Comparison of ENCODE assay signal across 15 cellular contexts in the genomic region with DNA sequence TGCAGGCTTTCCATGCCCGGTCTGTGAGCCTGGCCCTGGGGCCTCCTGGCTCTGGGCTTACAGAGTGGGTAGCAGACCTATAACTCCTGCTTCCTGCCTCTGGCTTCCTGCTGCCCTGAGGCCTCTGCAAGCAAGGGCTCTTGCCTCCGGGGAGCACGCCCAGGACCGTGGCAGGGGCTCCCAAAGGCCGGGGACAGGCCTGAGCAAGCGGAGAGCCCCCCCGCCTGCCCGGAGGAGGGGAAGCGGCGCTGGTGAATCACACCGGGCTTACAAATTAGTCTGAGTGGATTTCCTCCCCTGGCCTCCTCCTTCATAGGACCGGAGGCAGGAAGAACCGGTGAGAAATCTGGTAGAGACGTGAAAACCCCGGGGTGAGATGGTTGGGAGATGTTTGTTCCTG. TPM values are rescaled to one million over a fixed set of nuclear protein-coding genes. Genes with fewer than 3 reads are reported as not detected.
A peak's percentile ranks its signal among the peaks of the same experiment; 100 is the strongest.
DNase-seq lines count a peak whose midpoint lies in the region; ATAC-seq and TF ChIP-seq lines count a peak whose summit lies in the region.
"Had no signal": no experiment of that assay in that cellular context is flagged by ENCODE, and none has a peak within 500 bp of the region (broad histone marks: within the 10 kb centered on the region; RNA-seq: fewer than 3 reads in every experiment).

No MANE protein-coding gene starts in this region.

- H3K27ac ChIP-seq in BLaER1 = peak overlapping the region; percentile 54; the same call in 1 of the 2 replicates
- H3K27ac ChIP-seq: C4-2B had no signal

- no peaks in the 10 kb centered on the region for H3K9me3 ChIP-seq in BLaER1

- 0 out of 2 replicates have a peak overlapping the region, but pooled peaks have one; percentile 17 for H3K9ac ChIP-seq in BLaER1

- peak overlapping the region; percentile 74 for H3K4me2 ChIP-seq in BLaER1

- peaks cover 29% of the 10 kb centered on the region for H3K4me1 ChIP-seq in BLaER1

- ATAC-seq in left colon = no peak
- ATAC-seq: activated CD4-positive, alpha-beta T cell treated with anti-CD3 and anti-CD28 coated beads for 36 hours; activated T-cell treated with anti-CD3 and anti-CD28 coated beads, Interleukin-2, amount 50 U/mL, for 72 hours had no signal

- H3K36me3 ChIP-seq in BLaER1 = no peaks in the 10 kb centered on the region

- H4K20me1 ChIP-seq in BLaER1 = no peaks in the 10 kb centered on the region

- in situ Hi-C loops in GM13976 (cut with MboI; ENCODE audit: low sequenced_read_pairs, unreplicated experiment) = no loop called here

- H3K4me3 ChIP-seq in BLaER1 = no peak overlapping the region

- no peaks in the 10 kb centered on the region for H3K27me3 ChIP-seq in BLaER1

- intact Hi-C loops in left colon (cut with DNase I, micrococcal nuclease) = no loop called here

- TF ChIP-seq CTCF in GM13976 (IDR thresholded peaks at IDR 0.05; ENCODE audit: borderline replicate concordance, control extremely low read depth, extremely low read depth, insufficient read depth, missing control alignments) = no peak

- peak; percentile 53 for DNase-seq in LHCN-M2 (ENCODE audit: low read depth)
- peak; percentile 46 for DNase-seq in astrocyte of the hippocampus (ENCODE audit: low read depth, low spot score)
- DNase-seq in lung microvascular endothelial cell (ENCODE audit: low read depth in 2 of 2) = peak; percentile 25 to 79
- no peak for DNase-seq in HUDEP-2 (lab: John Stamatoyannopoulos, UW; ENCODE audit: unreplicated experiment in 76 of 76)
- DNase-seq in iPS-NIHi11 (ENCODE audit: low spot score) = no peak
- no peak for DNase-seq in GM13976 (ENCODE audit: low spot score)
- DNase-seq in left colon = no peak
- DNase-seq: activated CD4-positive, alpha-beta T cell treated with anti-CD3 and anti-CD28 coated beads for 36 hours; activated T-cell treated with anti-CD3 and anti-CD28 coated beads, Interleukin-2, amount 50 U/mL, for 72 hours; endodermal cell; head of caudate nucleus; NCI-H187 had no signal

RNA-seq across cellular contexts. Expression of a gene that starts 1.5 kb away (rescaled TPM):
- total RNA-seq in LHCN-M2 (2014; rRNA removed) (0.34 TPM in 1 of 2 replicates, not detected in the other), lung microvascular endothelial cell (not detected in 2 replicates), left colon (not detected)
- polyA plus RNA-seq in LHCN-M2 (2012) = 0.32 TPM
- total RNA-seq: activated CD4-positive, alpha-beta T cell treated with anti-CD3 and anti-CD28 coated beads for 36 hours; activated T-cell treated with anti-CD3 and anti-CD28 coated beads, Interleukin-2, amount 50 U/mL, for 72 hours; endodermal cell; mesenteric fat pad had no signal

Comparison
In these comparisons a context has a peak if more than half of its experiments do, and no peak if none do; other contexts are left out.
1. DNase-seq: peak in LHCN-M2 (single experiment), astrocyte of the hippocampus (single experiment) and lung microvascular endothelial cell (2 of 2); none in HUDEP-2 (0 of 76), iPS-NIHi11 (single experiment), GM13976 (single experiment) and left colon (0 of 2).